1 cellular context compared by ENCODE assay signal in the genomic region with DNA sequence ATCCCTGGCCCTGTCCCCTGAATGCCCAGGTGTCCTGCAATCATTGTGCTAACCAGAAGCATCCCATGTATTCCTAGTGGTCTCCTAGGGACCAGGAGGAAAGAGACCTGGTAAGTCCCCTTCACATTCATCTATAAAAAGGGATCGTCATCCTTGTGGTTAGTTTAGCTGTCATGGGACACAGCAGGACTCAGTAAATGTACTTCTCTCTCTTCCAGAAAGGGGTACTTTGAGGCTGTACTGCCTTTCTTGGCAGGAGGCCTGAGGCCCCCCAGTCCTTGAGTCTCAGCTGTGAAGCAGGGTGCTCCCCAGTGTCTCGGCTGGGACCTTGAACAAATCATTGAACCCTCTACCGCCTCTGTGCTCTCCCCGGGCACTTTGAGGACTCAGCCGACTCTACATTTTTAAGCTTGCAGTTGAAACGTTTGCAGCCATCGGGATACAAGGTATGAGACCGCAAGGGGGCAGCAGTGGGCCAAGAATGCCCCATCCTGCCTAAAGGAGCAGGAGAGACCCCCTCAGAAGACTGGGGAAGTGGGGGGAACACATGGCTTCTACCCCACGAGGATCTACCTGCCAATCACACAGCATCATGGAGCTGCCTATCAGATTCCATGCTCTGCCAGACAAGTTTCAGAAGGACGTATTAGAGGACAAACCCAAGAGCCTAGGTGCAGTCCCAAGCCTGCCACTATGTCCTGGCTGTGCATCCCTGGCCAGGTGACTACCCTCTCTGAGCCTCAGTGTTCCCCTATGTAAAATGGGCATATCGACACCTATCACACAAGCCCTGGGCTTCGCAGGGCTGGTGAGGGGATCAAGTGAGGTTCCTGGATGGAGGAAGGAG.
TF ChIP-seq lines count a peak whose summit lies in the region.

No MANE protein-coding gene starts in this region.

TF ChIP-seq in SK-N-SH treated with all-trans-retinoic acid at 6 μM for 48 hours, 23 proteins besides CTCF, POLR2A, EP300 and RAD21 (continued from another document):
- TF ChIP-seq ZNF8 (CRISPR knock-in tag; IDR thresholded peaks at IDR 0.05): no peak
- TF ChIP-seq GLIS3 (CRISPR knock-in tag; IDR thresholded peaks at IDR 0.05): no peak
- no peak for TF ChIP-seq PPARA (CRISPR knock-in tag; IDR thresholded peaks at IDR 0.05; ENCODE audit: borderline replicate concordance)
- TF ChIP-seq CSDC2 (CRISPR knock-in tag; IDR thresholded peaks at IDR 0.05): no peak
- TF ChIP-seq ARNTL (CRISPR knock-in tag; IDR thresholded peaks at IDR 0.05; ENCODE audit: borderline replicate concordance, low read depth): no peak
- no peak for TF ChIP-seq TOX (CRISPR knock-in tag; IDR thresholded peaks at IDR 0.05; ENCODE audit: borderline replicate concordance)
- TF ChIP-seq, protein P1, sequence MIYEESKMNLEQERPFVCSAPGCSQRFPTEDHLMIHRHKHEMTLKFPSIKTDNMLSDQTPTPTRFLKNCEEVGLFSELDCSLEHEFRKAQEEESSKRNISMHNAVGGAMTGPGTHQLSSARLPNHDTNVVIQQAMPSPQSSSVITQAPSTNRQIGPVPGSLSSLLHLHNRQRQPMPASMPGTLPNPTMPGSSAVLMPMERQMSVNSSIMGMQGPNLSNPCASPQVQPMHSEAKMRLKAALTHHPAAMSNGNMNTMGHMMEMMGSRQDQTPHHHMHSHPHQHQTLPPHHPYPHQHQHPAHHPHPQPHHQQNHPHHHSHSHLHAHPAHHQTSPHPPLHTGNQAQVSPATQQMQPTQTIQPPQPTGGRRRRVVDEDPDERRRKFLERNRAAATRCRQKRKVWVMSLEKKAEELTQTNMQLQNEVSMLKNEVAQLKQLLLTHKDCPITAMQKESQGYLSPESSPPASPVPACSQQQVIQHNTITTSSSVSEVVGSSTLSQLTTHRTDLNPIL (CRISPR knock-in tag; IDR thresholded peaks at IDR 0.05; ENCODE audit: low read depth): no peak
- no peak for TF ChIP-seq ESRRG (CRISPR knock-in tag; IDR thresholded peaks at IDR 0.05)
- no peak for TF ChIP-seq POU6F1 (CRISPR knock-in tag; IDR thresholded peaks at IDR 0.05; ENCODE audit: borderline replicate concordance, low read depth)
- TF ChIP-seq ISL1 (CRISPR knock-in tag; IDR thresholded peaks at IDR 0.05): no peak
